ENCODE assay signal across 10 cellular contexts in genomic region chrX:151753313-151754041, GRCh38. TPM values are rescaled to one million over a fixed set of nuclear protein-coding genes. Genes with fewer than 3 reads are reported as not detected.
DNase-seq lines count a peak whose midpoint lies in the region; ATAC-seq, FAIRE-seq and TF ChIP-seq lines count a peak whose summit lies in the region.
"Had no signal": no experiment of that assay in that cellular context is flagged by ENCODE, and none has a peak within 500 bp of the region (broad histone marks: within the 10 kb centered on the region; RNA-seq: fewer than 3 reads in every experiment).

No MANE protein-coding gene starts in this region.

- TF ChIP-seq CTCF in epithelial cell of proximal tubule (conservative IDR thresholded peaks at IDR 0.05; ENCODE audit: low read depth, low read length) = peak; percentile 56
- peak; percentile 76 for TF ChIP-seq CTCF in nephron progenitor cell (IDR thresholded peaks at IDR 0.05)

- H3K4me3 ChIP-seq in epithelial cell of proximal tubule (ENCODE audit: low read depth, low read length) = no peak overlapping the region

- peak; percentile 74 for FAIRE-seq in GM19239 (lab: Jason Lieb, UNC)

- peaks cover 27% of the 10 kb centered on the region for H3K4me1 Mint-ChIP-seq in nephron progenitor cell

- H3K9me3 Mint-ChIP-seq in nephron progenitor cell = peaks cover 58% of the 10 kb centered on the region

- H3K4me3 Mint-ChIP-seq in nephron progenitor cell = no peak overlapping the region

- peak; percentile 70 for ATAC-seq in HG03565 (IDR thresholded peaks at IDR 0.05; ENCODE audit: unreplicated experiment)
- ATAC-seq in activated CD4-positive, CD25-positive, alpha-beta regulatory T cell treated with anti-CD3 and anti-CD28 coated beads, Interleukin-2, amount 50 U/mL, for 24 hours = no peak

- peak; percentile 33 for DNase-seq in DMS79 treated with DMSO at 0.1 percent for 48 hours (lab: John Stamatoyannopoulos, UW)
- peak; percentile 19 for DNase-seq in GM19239 (ENCODE audit: insufficient read length, low spot score)
- DNase-seq in RPMI8226 = peak; percentile 45
- no peak for DNase-seq in epithelial cell of proximal tubule (ENCODE audit: low read depth)
- DNase-seq in nephron progenitor cell = peak; percentile 63
- DNase-seq in kidney glomerular epithelial cell (lab: John Stamatoyannopoulos, UW) = no peak

- H3K27ac Mint-ChIP-seq in nephron progenitor cell = no peak overlapping the region

- H3K27me3 Mint-ChIP-seq in nephron progenitor cell (ENCODE audit: low read depth, poor library complexity) = peaks cover 7% of the 10 kb centered on the region

- no peaks in the 10 kb centered on the region for H3K36me3 Mint-ChIP-seq in nephron progenitor cell (ENCODE audit: low read depth)

RNA-seq across cellular contexts. Expression of gene CNGA2, which starts 18.9 kb away (rescaled TPM):
- not detected in 2 replicates for total RNA-seq in epithelial cell of proximal tubule
- total RNA-seq: skeletal muscle tissue; T-helper 1 cell treated with Interleukin-12 subunit alpha and Interleukin-12 subunit beta and Interleukin-4 antibody, amounts not matched to agents 30 ng/mL and 1 ng/mL, for 36 hours had no signal

RNA-seq across cellular contexts. Expression of gene FATE1, which starts 37.6 kb away (rescaled TPM):
- total RNA-seq in epithelial cell of proximal tubule = not detected in 2 replicates
- total RNA-seq: T-helper 1 cell treated with Interleukin-12 subunit alpha and Interleukin-12 subunit beta and Interleukin-4 antibody, amounts not matched to agents 30 ng/mL and 1 ng/mL, for 36 hours had no signal

RNA-seq across cellular contexts. Expression of gene PRRG3, which starts 58.2 kb away (rescaled TPM):
- not detected in 2 replicates for total RNA-seq in epithelial cell of proximal tubule
- total RNA-seq: T-helper 1 cell treated with Interleukin-12 subunit alpha and Interleukin-12 subunit beta and Interleukin-4 antibody, amounts not matched to agents 30 ng/mL and 1 ng/mL, for 36 hours had no signal

Comparison
In these comparisons a context has a peak if more than half of its experiments do, and no peak if none do; other contexts are left out.
1. DNase-seq: peak in DMS79 treated with DMSO at 0.1 percent for 48 hours (single experiment), GM19239 (single experiment), RPMI8226 (single experiment) and nephron progenitor cell (single experiment); none in epithelial cell of proximal tubule (single experiment) and kidney glomerular epithelial cell (single experiment).